Comparison of ENCODE assay signal across 8 cellular contexts in the genomic region with DNA sequence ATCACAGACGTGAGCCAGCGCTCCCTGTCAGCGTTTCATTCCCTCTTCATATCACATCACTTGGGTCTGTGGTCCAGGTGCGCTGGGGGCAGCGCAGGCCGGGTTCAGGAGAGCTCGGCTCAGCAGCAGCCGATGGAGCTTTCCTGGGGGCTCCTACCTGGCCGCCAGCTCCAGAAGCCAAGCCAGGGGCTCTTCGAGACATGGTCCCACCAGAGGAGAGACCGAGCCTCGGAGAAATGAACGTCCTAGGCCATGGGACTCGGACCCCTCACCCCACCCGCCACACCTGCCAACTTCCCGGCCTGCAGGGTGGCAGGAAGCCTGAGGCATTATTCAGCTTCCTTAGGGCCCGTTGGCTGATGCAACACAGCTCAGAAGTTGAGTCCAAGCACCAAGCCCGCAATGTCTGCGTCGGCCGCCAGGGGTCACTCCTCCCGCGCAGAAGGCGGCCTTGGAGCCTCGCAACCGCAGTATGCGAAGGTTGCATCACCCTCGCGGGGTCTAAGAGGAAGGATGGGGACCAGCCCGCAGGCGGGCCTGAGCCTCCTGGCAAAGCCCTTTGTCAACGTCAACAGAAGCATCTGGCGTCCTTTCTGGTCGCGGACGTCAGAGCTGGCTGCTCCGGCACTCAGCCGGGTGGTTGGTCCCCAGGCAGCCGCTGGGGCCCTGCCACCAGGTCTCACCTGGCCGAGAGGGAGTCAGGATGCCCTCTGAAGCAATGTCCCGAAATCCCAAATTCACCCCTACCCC. TPM values are rescaled to one million over a fixed set of nuclear protein-coding genes. Genes with fewer than 3 reads are reported as not detected.
DNase-seq lines count a peak whose midpoint lies in the region; TF ChIP-seq lines count a peak whose summit lies in the region.

No MANE protein-coding gene starts in this region.

- peak overlapping the region; percentile 98 for H2BK12ac ChIP-seq in H9 (ENCODE audit: insufficient read length, low read depth, low read length)

- H2AK5ac ChIP-seq in H9 (ENCODE audit: insufficient read length, low read length) = peak overlapping the region; percentile 67

- peak overlapping the region; percentile 98 to 100 (median 98) for H3K27ac Mint-ChIP-seq in H9

- peak overlapping the region; percentile 88 for H3K18ac ChIP-seq in H9 (ENCODE audit: insufficient read length, low read depth, low read length)

- no peak overlapping the region for H3K23ac ChIP-seq in H9 (ENCODE audit: insufficient read length, low read depth, low read length)

- H3K9me3 ChIP-seq in ES-I3 (ENCODE audit: control insufficient read depth, insufficient read depth, low read length) (no peaks in the 10 kb centered on the region), H9 (ENCODE audit: control insufficient read depth, low read depth, low read length) (no peaks in the 10 kb centered on the region), MG63 (no peaks in the 10 kb centered on the region), suprapubic skin (no peaks in the 10 kb centered on the region)

- peak overlapping the region; percentile 53 for H2BK120ac ChIP-seq in H9 (ENCODE audit: low read depth, low read length, poor library complexity, severe bottlenecking)

- H3K4me1 Mint-ChIP-seq in H9 = peaks cover 13 to 14% of the 10 kb centered on the region in 2 experiments

- no peak overlapping the region for H2BK15ac ChIP-seq in H9 (ENCODE audit: low read depth, low read length)

- H3K9ac ChIP-seq in ES-I3 (ENCODE audit: low read depth, low read length) = peak overlapping the region; percentile 49
- H3K9ac ChIP-seq in H9 (ENCODE audit: extremely low read depth, insufficient read length, low read length) = no peak overlapping the region

- TF ChIP-seq EP300 in suprapubic skin (IDR thresholded peaks at IDR 0.05) = no peak

- no peak overlapping the region for H3T11ph ChIP-seq in H9 (ENCODE audit: low read length)

- H3K36me3 ChIP-seq in ES-I3 (ENCODE audit: insufficient read depth, low read length) = no peaks in the 10 kb centered on the region
- no peaks in the 10 kb centered on the region for H3K36me3 ChIP-seq in MG63
- no peaks in the 10 kb centered on the region for H3K36me3 ChIP-seq in suprapubic skin

- peaks cover 7% of the 10 kb centered on the region for H3K27me3 Mint-ChIP-seq in H9 (ENCODE audit: low read depth)

- WGBS in H9 (ENCODE audit: extremely low coverage, insufficient read length, low lambda C conversion rate) = no CpG with 5 or more reads among the region's 41 CpGs
- WGBS in suprapubic skin = 28% methylated on average over 20 of the region's 41 CpGs

- no peak overlapping the region for H4K8ac ChIP-seq in H9 (replicated peaks; ENCODE audit: insufficient read length, low read depth, low read length)

- H3K4me2 ChIP-seq in H9 (ENCODE audit: insufficient read depth, insufficient read length, low read length) = no peak overlapping the region

- H4K91ac ChIP-seq in H9 (ENCODE audit: insufficient read length, low read depth, low read length) = peak overlapping the region; percentile 98

- DNase-seq in H9 (peak; percentile 97), MG63 (peak; percentile 91), SIG-M5 treated with dmso at 0.1 percent for 504 hours (lab: John Stamatoyannopoulos, UW; ENCODE audit: unreplicated experiment) (peak; percentile 90), activated gamma-delta T cell treated with Interleukin-2 at 50 U/mL for 16 hours (peak; percentile 93), foreskin melanocyte (peak; percentile 73), non-pigmented ciliary epithelial cell (ENCODE audit: low read depth) (peak; percentile 83), suprapubic skin (ENCODE audit: low spot score in 2 of 2) (peak; percentile 91 to 95)

- no peaks in the 10 kb centered on the region for H4K20me1 ChIP-seq in H9 (ENCODE audit: control insufficient read depth, insufficient read depth, insufficient read length)

- H3K56ac ChIP-seq in H9 (ENCODE audit: insufficient read length, low read depth, low read length) = no peak overlapping the region

- peaks cover 6% of the 10 kb centered on the region; the same call in 1 of the 2 replicates for H3K4me1 ChIP-seq in ES-I3 (ENCODE audit: insufficient read depth, low read length)
- no peaks in the 10 kb centered on the region; the same call in 1 of the 2 replicates for H3K4me1 ChIP-seq in H9 (ENCODE audit: insufficient read depth, low read length)
- peaks cover 25% of the 10 kb centered on the region for H3K4me1 ChIP-seq in suprapubic skin

- TF ChIP-seq CTCF in H9 (conservative IDR thresholded peaks at IDR 0.05) = peak; percentile 99
- peak; percentile 94 to 97 for TF ChIP-seq CTCF in suprapubic skin (IDR thresholded peaks at IDR 0.05)

- H2BK20ac ChIP-seq in H9 (ENCODE audit: low read depth, low read length, poor library complexity, severe bottlenecking) = no peak overlapping the region

- no peaks in the 10 kb centered on the region for H3K79me1 ChIP-seq in H9 (ENCODE audit: insufficient read depth, low read depth, low read length, poor library complexity, severe bottlenecking)

- peak overlapping the region; percentile 82; the same call in 1 of the 2 replicates for H3K4ac ChIP-seq in H9 (ENCODE audit: low read depth, low read length)

- H4K5ac ChIP-seq in H9 (ENCODE audit: insufficient read length, low read depth, low read length) = peak overlapping the region; percentile 31

- H2AFZ ChIP-seq in H9 (ENCODE audit: low read length) = no peak overlapping the region

- no peaks in the 10 kb centered on the region for H3K23me2 ChIP-seq in H9 (ENCODE audit: insufficient read length, low read depth, low read length, poor library complexity, severe bottlenecking)

- H3K4me3 ChIP-seq in MG63 (no peak overlapping the region), suprapubic skin (no peak overlapping the region)

- H3K79me2 ChIP-seq in H9 (ENCODE audit: insufficient read depth, low read length) = no peaks in the 10 kb centered on the region

- no peak overlapping the region for H3K27ac ChIP-seq in H9 (ENCODE audit: insufficient read length, low read depth, low read length)
- no peak overlapping the region for H3K27ac ChIP-seq in suprapubic skin

- H2BK5ac ChIP-seq in H9 (ENCODE audit: insufficient read length, low read length) = peak overlapping the region; percentile 2

- H3K4me3 Mint-ChIP-seq in H9 = peak overlapping the region in 1 of 2 experiments; percentile 16; a peak in 1 of 5 replicates

- no peaks in the 10 kb centered on the region; a peak in 1 of 5 replicates for H3K9me3 Mint-ChIP-seq in H9

- H3K36me3 Mint-ChIP-seq in H9 (ENCODE audit: insufficient read depth in 1 of 3, low read depth in 3 of 3) = peaks cover 0 to 3% (median 2%) of the 10 kb centered on the region in 3 experiments; a peak in 2 of 7 replicates

- H3K27me3 ChIP-seq in H9 (ENCODE audit: insufficient read depth, low read length) (no peaks in the 10 kb centered on the region), MG63 (no peaks in the 10 kb centered on the region), suprapubic skin (peaks cover 7% of the 10 kb centered on the region)

- peak overlapping the region; percentile 97 for H3K14ac ChIP-seq in H9 (ENCODE audit: insufficient read depth, low read length)

- TF ChIP-seq POLR2A in suprapubic skin (IDR thresholded peaks at IDR 0.05) = no peak

RNA-seq across cellular contexts. Expression of a gene that starts 13.2 kb away (rescaled TPM):
- total RNA-seq in H9 (2021) = 74.5 and 76.2 TPM in 2 replicates
- 21.4 and 24.6 TPM in 2 replicates for total RNA-seq in MG63 (2014; rRNA removed; shearing (Covaris generic); ENCODE audit: low replicate concordance)
- total RNA-seq in suprapubic skin = 100 to 1,000 TPM in 1 of 4 donors, 10 to 100 TPM in 3; 26.6 to 104 (median 30.1) TPM
